ENCODE assay signal across 14 cellular contexts in genomic region chr10:77971804-77972144, GRCh38. TPM values are rescaled to one million over a fixed set of nuclear protein-coding genes. Genes with fewer than 3 reads are reported as not detected.
DNase-seq lines count a peak whose midpoint lies in the region; ATAC-seq and TF ChIP-seq lines count a peak whose summit lies in the region.
"Had no signal": no experiment of that assay in that cellular context is flagged by ENCODE, and none has a peak within 500 bp of the region (broad histone marks: within the 10 kb centered on the region; RNA-seq: fewer than 3 reads in every experiment).

No MANE protein-coding gene starts in this region.

- no peaks in the 10 kb centered on the region for H3K9me3 ChIP-seq in BLaER1 treated with 17β-estradiol and CSF1 and Interleukin-3, amounts not matched to agents 10 nM and 100 nM (replicated peaks in 1 of 11)
- H3K9me3 ChIP-seq in WERI-Rb-1 (ENCODE audit: severe bottlenecking), result no peaks in the 10 kb centered on the region
- H3K9me3 ChIP-seq in gastroesophageal sphincter, result no peaks in the 10 kb centered on the region

- 63 to 86% methylated on average over 2 to 3 of the region's 3 CpGs for WGBS in gastroesophageal sphincter (ENCODE audit: low coverage in 1 of 2), 2 donors

- peaks cover 14 to 25% (median 21%) of the 10 kb centered on the region in 10 experiments for H3K4me1 ChIP-seq in BLaER1 treated with 17β-estradiol and CSF1 and Interleukin-3, amounts not matched to agents 10 nM and 100 nM
- H3K4me1 ChIP-seq in gastroesophageal sphincter (peaks cover 0 to 71% (median 7%) of the 10 kb centered on the region in 3 donors), rectal smooth muscle tissue (ENCODE audit: control insufficient read depth, insufficient read depth, low read length) (peaks cover 34% of the 10 kb centered on the region)

- POLR2A ChIA-PET in activated CD4-positive, alpha-beta memory T cell treated with anti-CD3 and anti-CD28 coated beads for 36 hours (lab: Charles Lee), result no interaction called here

- CTCF ChIA-PET in activated CD4-positive, alpha-beta memory T cell treated with anti-CD3 and anti-CD28 coated beads for 36 hours (lab: Charles Lee), result interaction anchor here (0.6 kb wide), 1 partner anchor 634 kb away, joined by 3 read pairs; no protein-coding TSS in a partner anchor

- H3K9ac ChIP-seq in BLaER1 treated with 17β-estradiol and CSF1 and Interleukin-3, amounts not matched to agents 10 nM and 100 nM, result no peak overlapping the region; a peak in 1 of 22 replicates
- H3K9ac ChIP-seq in rectal smooth muscle tissue (ENCODE audit: low read length), result no peak overlapping the region

- H3K27me3 ChIP-seq in BLaER1 treated with 17β-estradiol and CSF1 and Interleukin-3, amounts not matched to agents 10 nM and 100 nM, result no peaks in the 10 kb centered on the region
- H3K27me3 ChIP-seq in WERI-Rb-1 (ENCODE audit: insufficient read depth, low read depth, severe bottlenecking) (no peaks in the 10 kb centered on the region), gastroesophageal sphincter (no peaks in the 10 kb centered on the region), rectal smooth muscle tissue (ENCODE audit: control insufficient read depth, insufficient read depth, low read length) (no peaks in the 10 kb centered on the region)
- H3K27me3 ChIP-seq: foreskin keratinocyte had no signal

- no peaks in the 10 kb centered on the region for H3K9me3 Mint-ChIP-seq in activated CD4-positive, alpha-beta memory T cell treated with anti-CD3 and anti-CD28 coated beads for 36 hours
- H3K9me3 Mint-ChIP-seq: mesothelial cell of epicardium, T-cell had no signal

- H3K36me3 Mint-ChIP-seq in activated CD4-positive, alpha-beta memory T cell treated with anti-CD3 and anti-CD28 coated beads for 36 hours, result peaks cover 16% of the 10 kb centered on the region

- peak overlapping the region in 10 of 11 experiments; percentile 49 to 78 (median 65); a peak in 16 of 22 replicates for H3K4me2 ChIP-seq in BLaER1 treated with 17β-estradiol and CSF1 and Interleukin-3, amounts not matched to agents 10 nM and 100 nM

- ATAC-seq in gastroesophageal sphincter, result peak; percentile 0
- ATAC-seq: foreskin keratinocyte, T-cell had no signal

- no peak overlapping the region for H3K4me3 ChIP-seq in BLaER1 treated with 17β-estradiol and CSF1 and Interleukin-3, amounts not matched to agents 10 nM and 100 nM
- H3K4me3 ChIP-seq in WERI-Rb-1 (ENCODE audit: low read depth, low read length) (no peak overlapping the region), gastroesophageal sphincter (no peak overlapping the region), rectal smooth muscle tissue (ENCODE audit: low read length) (no peak overlapping the region)

- intact Hi-C loops in activated CD4-positive, alpha-beta memory T cell treated with anti-CD3 and anti-CD28 coated beads for 36 hours (cut with micrococcal nuclease), result no loop called here

- H3K27me3 Mint-ChIP-seq in activated CD4-positive, alpha-beta memory T cell treated with anti-CD3 and anti-CD28 coated beads for 36 hours, result no peaks in the 10 kb centered on the region
- H3K27me3 Mint-ChIP-seq: activated CD8-positive, alpha-beta memory T cell treated with anti-CD3 and anti-CD28 coated beads, Interleukin-2, amount 10 ng/mL, durations not matched to agents 7 days and 5 days had no signal

- DNase-seq in WERI-Rb-1, result no peak
- DNase-seq in activated CD4-positive, alpha-beta memory T cell treated with anti-CD3 and anti-CD28 coated beads for 36 hours, result no peak
- DNase-seq in retina, result no peak
- DNase-seq in stimulated activated CD4-positive, alpha-beta T cell treated with anti-CD3 and anti-CD28 coated beads, Interleukin-12 subunit alpha, Interleukin-12 subunit beta, amount 100 ng/mL, for 4 hours, result no peak
- no peak for DNase-seq in activated CD4-positive, CD25-positive, alpha-beta regulatory T cell treated with anti-CD3 and anti-CD28 coated beads, Interleukin-2, amount 50 U/mL, for 72 hours
- DNase-seq: NCI-H774, substantia nigra, T-cell had no signal

- H4K20me1 ChIP-seq in BLaER1 treated with 17β-estradiol and CSF1 and Interleukin-3, amounts not matched to agents 10 nM and 100 nM, result peaks cover 0 to under 1% (median 0%) of the 10 kb centered on the region in 11 experiments; a peak in 2 of 22 replicates

- TF ChIP-seq EP300 in gastroesophageal sphincter (IDR thresholded peaks at IDR 0.05), result no peak

- no peak for TF ChIP-seq POLR2A in gastroesophageal sphincter (IDR thresholded peaks at IDR 0.05)

- H3K36me3 ChIP-seq in BLaER1 treated with 17β-estradiol and CSF1 and Interleukin-3, amounts not matched to agents 10 nM and 100 nM, result peaks cover 20 to 35% (median 25%) of the 10 kb centered on the region in 11 experiments
- H3K36me3 ChIP-seq in WERI-Rb-1, result peaks cover 16% of the 10 kb centered on the region
- H3K36me3 ChIP-seq in gastroesophageal sphincter, result peaks cover 0 to 14% of the 10 kb centered on the region in 2 donors
- H3K36me3 ChIP-seq in rectal smooth muscle tissue (ENCODE audit: control insufficient read depth, insufficient read depth, low read length), result no peaks in the 10 kb centered on the region

- TF ChIP-seq CTCF in WERI-Rb-1 (IDR thresholded peaks at IDR 0.05; ENCODE audit: low read depth, low read length) (no peak), gastroesophageal sphincter (IDR thresholded peaks at IDR 0.05) (no peak)

- peaks cover 10% of the 10 kb centered on the region for H3K4me1 Mint-ChIP-seq in activated CD4-positive, alpha-beta memory T cell treated with anti-CD3 and anti-CD28 coated beads for 36 hours (ENCODE audit: low read depth)

- H3K27ac ChIP-seq in BLaER1 treated with 17β-estradiol and CSF1 and Interleukin-3, amounts not matched to agents 10 nM and 100 nM, result peak overlapping the region in 10 of 11 experiments; percentile 44 to 71 (median 56); a peak in 16 of 22 replicates
- 0 out of 2 replicates have a peak overlapping the region, but pooled peaks have one; percentile 20 for H3K27ac ChIP-seq in WERI-Rb-1
- H3K27ac ChIP-seq in gastroesophageal sphincter, result peak overlapping the region; percentile 81 to 89 (median 88)
- peak overlapping the region; percentile 83 for H3K27ac ChIP-seq in rectal smooth muscle tissue (ENCODE audit: low read depth, low read length)
- H3K27ac ChIP-seq: foreskin keratinocyte had no signal

- H3K4me3 Mint-ChIP-seq in activated CD4-positive, alpha-beta memory T cell treated with anti-CD3 and anti-CD28 coated beads for 36 hours, result no peak overlapping the region
- H3K4me3 Mint-ChIP-seq: activated CD8-positive, alpha-beta memory T cell treated with anti-CD3 and anti-CD28 coated beads, Interleukin-2, amount 10 ng/mL, durations not matched to agents 7 days and 5 days; mesothelial cell of epicardium; T-cell had no signal

- H3K27ac Mint-ChIP-seq in activated CD4-positive, alpha-beta memory T cell treated with anti-CD3 and anti-CD28 coated beads for 36 hours, result no peak overlapping the region

RNA-seq across cellular contexts. Expression of gene DLG5, which starts 45.2 kb away (rescaled TPM):
- 100 to 1,000 TPM in 1 of 4 donors, 10 to 100 TPM in 3; 52.0 to 127 (median 56.3) TPM for total RNA-seq in gastroesophageal sphincter
- 1 to 10 TPM; 2.6 to 2.9 TPM for total RNA-seq in activated CD4-positive, alpha-beta memory T cell treated with anti-CD3 and anti-CD28 coated beads for 36 hours

RNA-seq across cellular contexts. Expression of gene POLR3A, which starts 57.5 kb away (rescaled TPM):
- total RNA-seq in gastroesophageal sphincter, result 10 to 100 TPM in 3 of 4 donors, 1 to 10 TPM in 1; 10.0 to 13.5 (median 12.0) TPM
- 10 to 100 TPM; 16.6 to 17.0 TPM for total RNA-seq in activated CD4-positive, alpha-beta memory T cell treated with anti-CD3 and anti-CD28 coated beads for 36 hours

Comparison
In these comparisons a context has a peak if more than half of its experiments do, and no peak if none do; other contexts are left out.
1. H3K27ac ChIP-seq: peak in every context shown above with its lines; median percentile 88 in gastroesophageal sphincter; 83 in rectal smooth muscle tissue; 56 in BLaER1 treated with 17β-estradiol and CSF1 and Interleukin-3, amounts not matched to agents 10 nM and 100 nM; 20 in WERI-Rb-1.
2. RNA of gene DLG5, which starts 45.2 kb away (total RNA-seq): 52.0 to 127 TPM in gastroesophageal sphincter; 2.6 to 2.9 TPM in activated CD4-positive, alpha-beta memory T cell treated with anti-CD3 and anti-CD28 coated beads for 36 hours; every median in the first group is over 10 times any median in the second.